In the genomic region with DNA sequence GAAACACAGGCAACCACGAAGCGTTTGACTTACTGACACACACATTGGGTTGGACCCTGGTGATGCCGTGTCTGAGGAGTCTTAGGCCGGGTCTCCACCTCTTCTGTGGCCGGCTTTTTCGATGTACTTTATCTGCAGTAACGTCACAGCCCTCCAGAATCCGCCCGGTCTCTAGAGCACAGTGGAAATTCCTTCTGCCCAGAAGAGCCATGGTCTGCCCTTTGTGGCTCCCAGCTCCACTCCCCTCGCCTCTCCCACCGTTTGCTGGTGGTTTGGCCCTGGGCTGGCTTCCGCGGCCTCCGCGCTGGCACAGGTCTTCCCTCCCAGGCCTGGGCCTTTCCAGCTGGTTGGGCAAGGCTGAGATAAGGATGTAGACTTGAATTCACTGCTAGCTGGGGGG, we compare ENCODE assay signal across 14 cellular contexts. TPM values are rescaled to one million over a fixed set of nuclear protein-coding genes. Genes with fewer than 3 reads are reported as not detected.
DNase-seq lines count a peak whose midpoint lies in the region; FAIRE-seq and TF ChIP-seq lines count a peak whose summit lies in the region.
"Had no signal": no experiment of that assay in that cellular context is flagged by ENCODE, and none has a peak within 500 bp of the region (broad histone marks: within the 10 kb centered on the region; RNA-seq: fewer than 3 reads in every experiment).

No MANE protein-coding gene starts in this region.

- no peak for FAIRE-seq in astrocyte (lab: Jason Lieb, UNC)
- FAIRE-seq: A549 had no signal

- peak overlapping the region; percentile 29 for H3K4me2 ChIP-seq in astrocyte (ENCODE audit: low read length)
- H3K4me2 ChIP-seq: A549, KMS-11 had no signal

- intact Hi-C loops in activated T-helper 1 cell treated with anti-CD3 and anti-CD28 coated beads, Interleukin-12 subunit alpha, Interleukin-12 subunit beta, Interleukin-2, Interleukin-4 antibody, amounts not matched to agents 30 ng/mL and 10 ng/mL and 1 ng/mL, durations not matched to agents 14 hours and 24 hours and 36 hours (cut with micrococcal nuclease), result no loop called here

- peaks cover 56% of the 10 kb centered on the region for H3K4me1 Mint-ChIP-seq in activated T-cell treated with anti-CD3 and anti-CD28 coated beads, Interleukin-2, amount 50 U/mL, for 24 hours (ENCODE audit: low read depth)
- peaks cover 36% of the 10 kb centered on the region for H3K4me1 Mint-ChIP-seq in astrocyte (ENCODE audit: low read depth, unreplicated experiment)
- peaks cover 26% of the 10 kb centered on the region for H3K4me1 Mint-ChIP-seq in activated T-helper 1 cell treated with anti-CD3 and anti-CD28 coated beads, Interleukin-12 subunit alpha, Interleukin-12 subunit beta, Interleukin-2, Interleukin-4 antibody, amounts not matched to agents 30 ng/mL and 10 ng/mL and 1 ng/mL, durations not matched to agents 14 hours and 24 hours and 36 hours (ENCODE audit: low read depth)

- no peak for DNase-seq in activated T-cell treated with anti-CD3 and anti-CD28 coated beads, Interleukin-2, amount 50 U/mL, for 24 hours
- DNase-seq in activated T-cell treated with anti-CD3 and anti-CD28 coated beads for 4 hours (no peak), astrocyte (ENCODE audit: low read depth) (peak; percentile 79), kidney glomerular epithelial cell (lab: John Stamatoyannopoulos, UW) (peak; percentile 70), stromal cell of bone marrow (ENCODE audit: low read depth) (peak; percentile 47), T-helper 1 cell (no peak)
- DNase-seq in NK-92 treated with Interleukin-12 subunit alpha and Interleukin-12 subunit beta, amount 100 ng/mL, for 24 hours (lab: John Stamatoyannopoulos, UW), result no peak
- DNase-seq in activated T-helper 1 cell treated with anti-CD3 and anti-CD28 coated beads, Interleukin-12 subunit alpha, Interleukin-12 subunit beta, Interleukin-2, Interleukin-4 antibody, amounts not matched to agents 30 ng/mL and 10 ng/mL and 1 ng/mL, durations not matched to agents 14 hours and 24 hours and 36 hours (ENCODE audit: low spot score), result no peak
- DNase-seq: activated CD8-positive, alpha-beta memory T cell treated with anti-CD3 and anti-CD28 coated beads for 24 hours; EL; stimulated activated CD4-positive, alpha-beta T cell treated with anti-CD3 and anti-CD28 coated beads, Interleukin-12 subunit alpha, Interleukin-12 subunit beta, amount 100 ng/mL, for 4 hours had no signal

- peaks cover 64% of the 10 kb centered on the region for H3K36me3 Mint-ChIP-seq in activated T-cell treated with anti-CD3 and anti-CD28 coated beads, Interleukin-2, amount 50 U/mL, for 24 hours (ENCODE audit: low read depth)
- H3K36me3 Mint-ChIP-seq in astrocyte (ENCODE audit: low read depth, unreplicated experiment), result peaks cover 3% of the 10 kb centered on the region
- H3K36me3 Mint-ChIP-seq in activated T-helper 1 cell treated with anti-CD3 and anti-CD28 coated beads, Interleukin-12 subunit alpha, Interleukin-12 subunit beta, Interleukin-2, Interleukin-4 antibody, amounts not matched to agents 30 ng/mL and 10 ng/mL and 1 ng/mL, durations not matched to agents 14 hours and 24 hours and 36 hours (ENCODE audit: low read depth), result peaks cover 7% of the 10 kb centered on the region

- H3K9me3 ChIP-seq in astrocyte (ENCODE audit: insufficient read depth, low read depth, low read length), result no peaks in the 10 kb centered on the region
- H3K9me3 ChIP-seq: A549, gastroesophageal sphincter had no signal

- peak overlapping the region; percentile 61 for H3K27ac Mint-ChIP-seq in activated T-cell treated with anti-CD3 and anti-CD28 coated beads, Interleukin-2, amount 50 U/mL, for 24 hours
- peak overlapping the region; percentile 86 for H3K27ac Mint-ChIP-seq in astrocyte (ENCODE audit: unreplicated experiment)
- no peak overlapping the region for H3K27ac Mint-ChIP-seq in activated T-helper 1 cell treated with anti-CD3 and anti-CD28 coated beads, Interleukin-12 subunit alpha, Interleukin-12 subunit beta, Interleukin-2, Interleukin-4 antibody, amounts not matched to agents 30 ng/mL and 10 ng/mL and 1 ng/mL, durations not matched to agents 14 hours and 24 hours and 36 hours

- no peak overlapping the region for H2AFZ ChIP-seq in astrocyte (ENCODE audit: low read depth, low read length)

- H4K20me1 ChIP-seq in astrocyte (ENCODE audit: insufficient read depth, low read length), result peaks cover 73% of the 10 kb centered on the region

- TF ChIP-seq CTCF in astrocyte (IDR thresholded peaks at IDR 0.05; ENCODE audit: insufficient read depth, low read depth, low read length), result no peak

- H3K4me3 Mint-ChIP-seq in activated T-cell treated with anti-CD3 and anti-CD28 coated beads, Interleukin-2, amount 50 U/mL, for 24 hours, result no peak overlapping the region
- H3K4me3 Mint-ChIP-seq in astrocyte (ENCODE audit: unreplicated experiment), result no peak overlapping the region
- H3K4me3 Mint-ChIP-seq in activated T-helper 1 cell treated with anti-CD3 and anti-CD28 coated beads, Interleukin-12 subunit alpha, Interleukin-12 subunit beta, Interleukin-2, Interleukin-4 antibody, amounts not matched to agents 30 ng/mL and 10 ng/mL and 1 ng/mL, durations not matched to agents 14 hours and 24 hours and 36 hours, result no peak overlapping the region

- no peaks in the 10 kb centered on the region for H3K27me3 Mint-ChIP-seq in activated T-cell treated with anti-CD3 and anti-CD28 coated beads, Interleukin-2, amount 50 U/mL, for 24 hours
- no peaks in the 10 kb centered on the region for H3K27me3 Mint-ChIP-seq in astrocyte (ENCODE audit: low read depth, unreplicated experiment)
- H3K27me3 Mint-ChIP-seq in activated T-helper 1 cell treated with anti-CD3 and anti-CD28 coated beads, Interleukin-12 subunit alpha, Interleukin-12 subunit beta, Interleukin-2, Interleukin-4 antibody, amounts not matched to agents 30 ng/mL and 10 ng/mL and 1 ng/mL, durations not matched to agents 14 hours and 24 hours and 36 hours (ENCODE audit: insufficient read depth), result no peaks in the 10 kb centered on the region

- H3K27me3 ChIP-seq in astrocyte (ENCODE audit: insufficient read depth, low read length), result no peaks in the 10 kb centered on the region
- H3K27me3 ChIP-seq: gastroesophageal sphincter had no signal

- H3K4me1 ChIP-seq in astrocyte (ENCODE audit: insufficient read depth, low read length), result peaks cover 24% of the 10 kb centered on the region

- no peak overlapping the region for H3K4me3 ChIP-seq in astrocyte (ENCODE audit: insufficient read depth, low read depth, low read length)
- H3K4me3 ChIP-seq: A549, gastroesophageal sphincter had no signal

- H3K9me3 Mint-ChIP-seq in activated T-cell treated with anti-CD3 and anti-CD28 coated beads, Interleukin-2, amount 50 U/mL, for 24 hours, result no peaks in the 10 kb centered on the region
- no peaks in the 10 kb centered on the region for H3K9me3 Mint-ChIP-seq in astrocyte (ENCODE audit: unreplicated experiment)
- no peaks in the 10 kb centered on the region for H3K9me3 Mint-ChIP-seq in activated T-helper 1 cell treated with anti-CD3 and anti-CD28 coated beads, Interleukin-12 subunit alpha, Interleukin-12 subunit beta, Interleukin-2, Interleukin-4 antibody, amounts not matched to agents 30 ng/mL and 10 ng/mL and 1 ng/mL, durations not matched to agents 14 hours and 24 hours and 36 hours

- peak overlapping the region; percentile 31 for H3K27ac ChIP-seq in astrocyte (ENCODE audit: low read depth, low read length)
- H3K27ac ChIP-seq: A549, gastroesophageal sphincter, KMS-11 had no signal

- peaks cover 87% of the 10 kb centered on the region for H3K79me2 ChIP-seq in astrocyte (ENCODE audit: insufficient read depth, low read length)

- peak overlapping the region; percentile 18 for H3K9ac ChIP-seq in astrocyte (ENCODE audit: low read length)
- H3K9ac ChIP-seq: KMS-11 had no signal

- no peaks in the 10 kb centered on the region for H3K36me3 ChIP-seq in astrocyte (ENCODE audit: insufficient read depth, low read length)

RNA-seq across cellular contexts. Expression of a gene that starts 4.3 kb away (rescaled TPM):
- 73.3 and 79.3 TPM in 2 replicates for total RNA-seq in astrocyte
- 67.1 and 68.1 TPM in 2 replicates for total RNA-seq in activated T-helper 1 cell treated with anti-CD3 and anti-CD28 coated beads, Interleukin-12 subunit alpha, Interleukin-12 subunit beta, Interleukin-2, Interleukin-4 antibody, amounts not matched to agents 30 ng/mL and 10 ng/mL and 1 ng/mL, durations not matched to agents 14 hours and 24 hours and 36 hours

RNA-seq across cellular contexts. Expression of a gene that starts 45.1 kb away (rescaled TPM):
- total RNA-seq in astrocyte, result 115 and 136 TPM in 2 replicates
- total RNA-seq in activated T-helper 1 cell treated with anti-CD3 and anti-CD28 coated beads, Interleukin-12 subunit alpha, Interleukin-12 subunit beta, Interleukin-2, Interleukin-4 antibody, amounts not matched to agents 30 ng/mL and 10 ng/mL and 1 ng/mL, durations not matched to agents 14 hours and 24 hours and 36 hours, result 203 and 206 TPM in 2 replicates

RNA-seq across cellular contexts. Expression of a gene that starts 53.0 kb away (rescaled TPM):
- total RNA-seq in astrocyte, result 14.2 and 14.8 TPM in 2 replicates
- total RNA-seq in activated T-helper 1 cell treated with anti-CD3 and anti-CD28 coated beads, Interleukin-12 subunit alpha, Interleukin-12 subunit beta, Interleukin-2, Interleukin-4 antibody, amounts not matched to agents 30 ng/mL and 10 ng/mL and 1 ng/mL, durations not matched to agents 14 hours and 24 hours and 36 hours, result 25.8 and 27.5 TPM in 2 replicates

Comparison
In these comparisons a context has a peak if more than half of its experiments do, and no peak if none do; other contexts are left out.
1. DNase-seq: peak in astrocyte (single experiment), kidney glomerular epithelial cell (single experiment) and stromal cell of bone marrow (single experiment); none in activated T-cell treated with anti-CD3 and anti-CD28 coated beads, Interleukin-2, amount 50 U/mL, for 24 hours (single experiment), activated T-cell treated with anti-CD3 and anti-CD28 coated beads for 4 hours (single experiment), T-helper 1 cell (0 of 5), NK-92 treated with Interleukin-12 subunit alpha and Interleukin-12 subunit beta, amount 100 ng/mL, for 24 hours (single experiment) and activated T-helper 1 cell treated with anti-CD3 and anti-CD28 coated beads, Interleukin-12 subunit alpha, Interleukin-12 subunit beta, Interleukin-2, Interleukin-4 antibody, amounts not matched to agents 30 ng/mL and 10 ng/mL and 1 ng/mL, durations not matched to agents 14 hours and 24 hours and 36 hours (single experiment).